Comparison of ENCODE assay signal across 8 cellular contexts in the genomic region with DNA sequence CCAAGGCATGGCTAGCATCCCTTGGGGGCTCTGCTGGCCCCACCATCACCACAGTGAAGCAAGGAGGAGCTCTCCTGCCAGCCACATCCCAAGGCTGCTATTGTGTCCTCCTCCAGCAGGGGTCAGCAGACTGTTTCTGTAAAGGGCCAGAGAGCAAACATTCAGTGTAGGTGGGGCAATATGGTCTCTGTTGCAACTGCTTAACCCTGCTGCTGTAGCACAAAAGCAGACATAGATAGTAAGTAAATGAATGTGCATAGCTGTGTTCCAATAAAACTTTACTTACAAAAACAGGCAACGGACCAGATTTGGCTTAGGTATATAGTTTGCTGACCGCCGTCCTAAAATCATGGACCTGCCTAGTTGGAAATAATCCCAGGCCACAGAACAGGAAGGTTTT. TPM values are rescaled to one million over a fixed set of nuclear protein-coding genes. Genes with fewer than 3 reads are reported as not detected.
DNase-seq lines count a peak whose midpoint lies in the region; ATAC-seq, FAIRE-seq and TF ChIP-seq lines count a peak whose summit lies in the region.

No MANE protein-coding gene starts in this region.

- H3K4me1 ChIP-seq in mesenchymal stem cell (ENCODE audit: control insufficient read depth, insufficient read depth, low read depth, low read length) = peaks cover 2% of the 10 kb centered on the region

- no peak overlapping the region for H2BK120ac ChIP-seq in mesenchymal stem cell (ENCODE audit: low read depth, low read length)

- H3K36me3 ChIP-seq in mesenchymal stem cell (ENCODE audit: control insufficient read depth in 1 of 2, insufficient read depth in 2 of 2, low read depth in 1 of 2, low read length in 2 of 2) = no peaks in the 10 kb centered on the region

- no peak overlapping the region for H4K8ac ChIP-seq in mesenchymal stem cell (ENCODE audit: low read length)

- WGBS in mesenchymal stem cell = 80% methylated on average over 3 of the region's 3 CpGs

- peak; percentile 41 for DNase-seq in GM12891 (ENCODE audit: insufficient read length, low spot score)
- DNase-seq in NCI-H526 (lab: John Stamatoyannopoulos, UW) = peak; percentile 35 to 84
- DNase-seq in activated CD4-positive, alpha-beta T cell treated with anti-CD3 and anti-CD28 coated beads for 48 hours = peak; percentile 84
- peak; percentile 45 to 67 for DNase-seq in dermis microvascular lymphatic vessel endothelial cell (ENCODE audit: low read depth in 2 of 2)
- peak; percentile 87 for DNase-seq in mesenchymal stem cell
- peak; percentile 41 to 51 for DNase-seq in stimulated activated CD8-positive, alpha-beta memory T cell treated with anti-CD3 and anti-CD28 coated beads, Interleukin-15, amount 100 ng/mL, for 48 hours (ENCODE audit: low read depth in 2 of 2)

- H3K9me3 ChIP-seq in mesenchymal stem cell (ENCODE audit: control insufficient read depth, low read length) = no peaks in the 10 kb centered on the region

- no peak overlapping the region for H3K4ac ChIP-seq in mesenchymal stem cell (ENCODE audit: low read depth in 1 of 2, low read length in 2 of 2)

- peaks cover 22 to 57% of the 10 kb centered on the region in 2 experiments for H3K27me3 ChIP-seq in mesenchymal stem cell (ENCODE audit: control insufficient read depth in 1 of 2, insufficient read depth in 1 of 2, low read length in 2 of 2)

- FAIRE-seq in GM12891 (lab: Jason Lieb, UNC) = peak; percentile 91

- no peak overlapping the region for H3K18ac ChIP-seq in mesenchymal stem cell (ENCODE audit: low read depth in 1 of 2, low read length in 2 of 2)

- H2BK15ac ChIP-seq in mesenchymal stem cell (ENCODE audit: low read depth, poor library complexity, severe bottlenecking) = no peak overlapping the region

- H3K23ac ChIP-seq in mesenchymal stem cell (ENCODE audit: low read length in 2 of 2) = no peak overlapping the region

- no peak overlapping the region for H4K91ac ChIP-seq in mesenchymal stem cell (ENCODE audit: low read length)

- no peak for TF ChIP-seq POLR2A in GM12891 (IDR thresholded peaks at IDR 0.05; ENCODE audit: low read depth, low read length)

- no peak overlapping the region for H2BK12ac ChIP-seq in mesenchymal stem cell (ENCODE audit: low read length in 2 of 2)

- no peak overlapping the region for H2AFZ ChIP-seq in mesenchymal stem cell (ENCODE audit: low read depth, low read length)

- H2AK5ac ChIP-seq in mesenchymal stem cell (ENCODE audit: low read length, severe bottlenecking) = no peak overlapping the region

- ATAC-seq in HG03354 (IDR thresholded peaks at IDR 0.05; ENCODE audit: poor library complexity, severe bottlenecking, unreplicated experiment) = peak; percentile 81
- ATAC-seq in GM18873 (IDR thresholded peaks at IDR 0.05; ENCODE audit: low FRiP score, unreplicated experiment) = no peak

- H3K79me1 ChIP-seq in mesenchymal stem cell (replicated peaks; ENCODE audit: low read length, poor library complexity, severe bottlenecking) = no peaks in the 10 kb centered on the region

- no peak overlapping the region for H3K4me3 ChIP-seq in mesenchymal stem cell (ENCODE audit: insufficient read depth in 1 of 2, low read depth in 1 of 2, low read length in 2 of 2)

- H3K4me2 ChIP-seq in mesenchymal stem cell (ENCODE audit: low read length, poor library complexity, severe bottlenecking) = no peak overlapping the region

- H3K27ac ChIP-seq in mesenchymal stem cell (ENCODE audit: low read length, poor library complexity, severe bottlenecking) = no peak overlapping the region

- H3K14ac ChIP-seq in mesenchymal stem cell (ENCODE audit: low read length in 2 of 2) = no peak overlapping the region

- H3K9ac ChIP-seq in mesenchymal stem cell (ENCODE audit: low read length) = no peak overlapping the region

- no peak overlapping the region for H2BK5ac ChIP-seq in mesenchymal stem cell (ENCODE audit: low read depth, low read length, poor library complexity, severe bottlenecking)

TF ChIP-seq in GM12891, 5 proteins besides CTCF, POLR2A, EP300 and RAD21:
- TF ChIP-seq SPI1 (IDR thresholded peaks at IDR 0.05; ENCODE audit: low read depth, low read length) (no peak), TAF1 (IDR thresholded peaks at IDR 0.05; ENCODE audit: low read depth, low read length) (no peak), POLR2AphosphoS5 (IDR thresholded peaks at IDR 0.05; ENCODE audit: low read depth, low read length) (no peak), PAX5 (IDR thresholded peaks at IDR 0.05; ENCODE audit: insufficient read depth, low read length, severe bottlenecking) (no peak), POU2F2 (IDR thresholded peaks at IDR 0.05; ENCODE audit: low read depth, low read length) (no peak)

RNA-seq across cellular contexts. Expression of a gene that starts 36.4 kb away (rescaled TPM):
- not detected for polyA plus RNA-seq in GM12891 (2012; ENCODE audit: low read depth, missing spikeins)
- under 0.01 TPM in 2 replicates for total RNA-seq in dermis microvascular lymphatic vessel endothelial cell
- 0.11 TPM for polyA plus RNA-seq in mesenchymal stem cell (2013, experiment 1 of 2)
- polyA plus RNA-seq in mesenchymal stem cell (2013, experiment 2 of 2) = 0.11 TPM
